Comparison of ENCODE assay signal across 23 cellular contexts in the genomic region with DNA sequence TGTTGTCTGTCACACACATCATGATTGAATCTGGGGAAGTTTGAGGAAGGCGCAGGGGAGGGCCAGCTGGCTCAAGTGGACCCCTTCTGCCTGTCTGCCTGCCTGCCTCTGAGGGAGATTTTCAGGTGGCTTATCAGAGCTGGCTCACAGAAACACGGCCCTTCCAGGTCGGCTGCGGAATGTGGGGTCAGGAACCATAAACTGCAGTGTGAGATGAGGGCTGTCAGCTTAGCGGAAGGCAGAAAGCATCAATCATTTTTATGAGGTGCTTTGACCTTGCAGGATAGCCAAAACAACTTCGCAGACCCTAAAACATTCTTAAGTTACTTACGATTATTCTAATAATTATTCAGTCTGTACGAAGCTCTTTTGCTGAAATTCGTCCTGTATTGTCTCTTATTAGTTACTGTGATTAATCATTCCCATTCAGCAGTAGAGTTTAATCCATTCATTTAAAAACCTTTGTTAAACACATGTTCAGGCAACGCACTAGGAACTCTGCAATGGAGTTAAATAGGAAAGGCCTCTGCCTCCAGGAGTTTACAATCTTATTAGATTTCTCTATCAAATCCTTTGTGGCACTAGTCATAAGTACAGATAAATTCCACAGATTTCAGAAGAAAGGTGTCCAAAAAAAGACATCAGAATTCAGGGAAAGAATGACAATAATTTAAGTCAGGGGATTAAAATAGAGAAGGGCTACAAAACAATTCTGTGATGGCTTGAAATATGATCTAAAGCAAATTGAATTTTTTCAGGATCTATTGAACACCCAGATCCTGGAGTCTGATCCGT.
DNase-seq lines count a peak whose midpoint lies in the region; ATAC-seq lines count a peak whose summit lies in the region.
"Had no signal": no experiment of that assay in that cellular context is flagged by ENCODE, and none has a peak within 500 bp of the region (broad histone marks: within the 10 kb centered on the region; RNA-seq: fewer than 3 reads in every experiment).

No MANE protein-coding gene starts in this region.

- ATAC-seq in GM21423 (IDR thresholded peaks at IDR 0.05; ENCODE audit: unreplicated experiment), result no peak
- ATAC-seq: activated CD8-positive, alpha-beta T cell treated with anti-CD3 and anti-CD28 coated beads for 36 hours; effector memory CD8-positive, alpha-beta T cell; natural killer cell treated with Interleukin-12 subunit alpha and Interleukin-12 subunit beta and Interleukin-15 and Interleukin-18, amount 100 ng/mL, for 72 hours; psoas muscle; stimulated activated naive CD8-positive, alpha-beta T cell treated with anti-CD3 and anti-CD28 coated beads, Interleukin-15, Interleukin-2, amounts not matched to agents 100 U/mL and 50 U/mL, for 24 hours had no signal

- peak; percentile 7 for DNase-seq in DMS153 (lab: John Stamatoyannopoulos, UW)
- DNase-seq in DMS153 treated with DMSO at 0.1 percent for 48 hours (lab: John Stamatoyannopoulos, UW; ENCODE audit: unreplicated experiment), result no peak
- peak; percentile 18 for DNase-seq in NCI-H82 treated with DMSO at 0.1 percent for 48 hours (lab: John Stamatoyannopoulos, UW; ENCODE audit: unreplicated experiment)
- peak; percentile 65 for DNase-seq in glomerular endothelial cell (ENCODE audit: extremely low read depth, low read depth, low spot score)
- peak; percentile 34 for DNase-seq in retina
- no peak for DNase-seq in NCI-H345 (lab: John Stamatoyannopoulos, UW)
- DNase-seq in A172 (ENCODE audit: low spot score), result no peak
- DNase-seq: activated CD4-positive, CD25-positive, alpha-beta regulatory T cell; activated CD8-positive, alpha-beta T cell treated with anti-CD3 and anti-CD28 coated beads for 36 hours; activated gamma-delta T cell treated with Interleukin-2 at 50 U/mL for 16 hours; adrenal gland; DND-41; effector memory CD8-positive, alpha-beta T cell; HFFc6; left cardiac atrium; NCI-H1694; NCI-H226; psoas muscle; stimulated activated CD4-positive, alpha-beta T cell treated with anti-CD3 and anti-CD28 coated beads, Interleukin-4, amount 100 ng/mL, for 1 hour; stimulated activated naive CD8-positive, alpha-beta T cell treated with anti-CD3 and anti-CD28 coated beads, Interleukin-15, Interleukin-2, amounts not matched to agents 100 U/mL and 50 U/mL, for 24 hours; transverse colon had no signal

Comparison
In these comparisons a context has a peak if more than half of its experiments do, and no peak if none do; other contexts are left out.
1. DNase-seq: peak in DMS153 (single experiment), NCI-H82 treated with DMSO at 0.1 percent for 48 hours (single experiment), glomerular endothelial cell (single experiment) and retina (single experiment); none in DMS153 treated with DMSO at 0.1 percent for 48 hours (single experiment), NCI-H345 (single experiment) and A172 (single experiment).